8 cellular contexts compared by ENCODE assay signal in the genomic region with DNA sequence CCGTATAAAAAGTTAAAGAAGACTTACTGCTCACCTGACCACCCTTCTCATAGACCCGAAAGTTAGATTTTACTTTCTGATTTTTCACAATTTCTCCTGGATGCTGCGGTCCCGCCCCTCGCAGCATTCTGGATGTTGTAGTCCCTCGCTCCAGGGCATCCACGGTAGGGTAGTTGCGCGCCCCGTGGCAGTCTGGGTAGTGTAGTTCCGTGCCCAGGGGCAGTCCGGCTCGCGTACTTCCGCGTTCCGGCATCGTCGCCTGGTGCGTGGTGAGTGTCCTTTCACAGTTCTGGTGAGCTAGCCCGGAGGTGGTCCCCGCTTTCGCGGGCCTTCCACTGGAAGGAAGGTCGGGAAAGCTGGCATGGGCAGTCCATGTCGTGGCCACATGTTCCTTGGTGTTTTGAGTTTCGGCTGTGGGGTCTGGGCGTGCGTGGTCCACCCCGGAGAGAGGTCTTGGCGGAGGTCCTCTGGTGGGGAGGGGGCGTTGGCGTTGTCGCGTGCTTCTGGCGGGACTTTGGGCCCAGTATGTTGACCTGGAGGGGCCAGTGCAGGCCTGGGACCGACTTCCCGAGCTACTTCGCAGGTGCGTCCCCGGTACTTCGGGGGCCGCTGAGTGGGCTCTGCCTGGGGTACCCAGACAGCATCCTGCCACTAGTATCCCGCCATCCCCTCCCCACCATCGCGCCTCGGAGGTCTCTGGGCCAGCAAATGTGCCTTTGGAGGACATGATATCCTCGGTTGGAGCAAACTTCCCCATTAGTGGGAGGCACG.
A peak's percentile ranks its signal among the peaks of the same experiment; 100 is the strongest.
DNase-seq lines count a peak whose midpoint lies in the region; ATAC-seq and TF ChIP-seq lines count a peak whose summit lies in the region.

A gene (plus strand): TSS at position 222 of the 771 bp plus-strand sequence. CDS start 19,515 bp downstream, outside the sequence.

- H3K4me3 ChIP-seq in AG10803 (ENCODE audit: low read length) (peak within 1 kb of the TSS; percentile 98), choroid plexus epithelial cell (ENCODE audit: low read depth, low read length) (peak within 1 kb of the TSS; percentile 95)

- DNase-seq in AG10803 (ENCODE audit: low read depth), result peak; percentile 82
- DNase-seq in NCI-H446 treated with DMSO at 0.1 percent for 48 hours (lab: John Stamatoyannopoulos, UW), result peak; percentile 34
- peak; percentile 78 to 85 for DNase-seq in activated CD4-positive, alpha-beta T cell treated with anti-CD3 and anti-CD28 coated beads for 24 hours (ENCODE audit: low read depth in 2 of 2)
- peak; percentile 91 for DNase-seq in choroid plexus epithelial cell (ENCODE audit: low read depth)
- DNase-seq in stimulated activated CD4-positive, alpha-beta T cell treated with anti-CD3 and anti-CD28 coated beads, Interleukin-1b, Interleukin-23, amount 100 ng/mL, for 24 hours (ENCODE audit: low read depth in 4 of 4, low spot score in 1 of 4), result peak; percentile 75 to 89 (median 82)

- H3K27ac ChIP-seq in layer of hippocampus (ENCODE audit: low read depth, low read length), result peak within 1 kb of the TSS; percentile 56

- no peak for TF ChIP-seq CTCF in AG10803 (conservative IDR thresholded peaks at IDR 0.05; ENCODE audit: low read length)
- TF ChIP-seq CTCF in choroid plexus epithelial cell (conservative IDR thresholded peaks at IDR 0.05; ENCODE audit: low read depth, low read length), result no peak

- ATAC-seq in GM19023 (IDR thresholded peaks at IDR 0.05; ENCODE audit: unreplicated experiment) (peak; percentile 100), HG03196 (IDR thresholded peaks at IDR 0.05; ENCODE audit: unreplicated experiment) (peak; percentile 99)

- no peaks in the 10 kb centered on the region for H3K27me3 ChIP-seq in layer of hippocampus (ENCODE audit: control insufficient read depth, insufficient read depth, low read length)

Comparison
In these comparisons a context has a peak if more than half of its experiments do, and no peak if none do; other contexts are left out.
1. Peak in every context shown above with its lines: DNase-seq, ATAC-seq, H3K4me3 ChIP-seq and H3K27ac ChIP-seq.
2. DNase-seq: peak in every context shown above with its lines; median percentile 91 in choroid plexus epithelial cell; 82 in stimulated activated CD4-positive, alpha-beta T cell treated with anti-CD3 and anti-CD28 coated beads, Interleukin-1b, Interleukin-23, amount 100 ng/mL, for 24 hours; 82 in AG10803; 82 in activated CD4-positive, alpha-beta T cell treated with anti-CD3 and anti-CD28 coated beads for 24 hours; 34 in NCI-H446 treated with DMSO at 0.1 percent for 48 hours.